8 cellular contexts compared by ENCODE assay signal in genomic region chr16:234468-235305, GRCh38. TPM values are rescaled to one million over a fixed set of nuclear protein-coding genes. Genes with fewer than 3 reads are reported as not detected.
A peak's percentile ranks its signal among the peaks of the same experiment; 100 is the strongest.
DNase-seq lines count a peak whose midpoint lies in the region; ATAC-seq and TF ChIP-seq lines count a peak whose summit lies in the region.

TSS of gene FAM234A (plus strand) at chr16:234821. CDS start at chr16:254414, 19,593 bp downstream.

- peak within 1 kb of the TSS; percentile 84 for H3K27ac ChIP-seq in Karpas-422 (ENCODE audit: low read length)
- peak within 1 kb of the TSS; percentile 96 to 100 (median 98) for H3K27ac ChIP-seq in Peyer's patch
- H3K27ac ChIP-seq in esophagus squamous epithelium, result peak within 1 kb of the TSS; percentile 95 to 100 (median 98)

- H3K9me2 ChIP-seq in Karpas-422 (replicated peaks; ENCODE audit: insufficient read depth, low read length), result no peaks in the 10 kb centered on the region

- H3K4me2 ChIP-seq in Karpas-422 (ENCODE audit: low read depth, low read length, poor library complexity, severe bottlenecking), result peak within 1 kb of the TSS; percentile 92

- peak; percentile 93 for DNase-seq in Daoy (ENCODE audit: low read depth)
- DNase-seq in Karpas-422, result peak; percentile 98
- peak; percentile 96 to 97 (median 96) for DNase-seq in Peyer's patch
- DNase-seq in activated T-cell treated with anti-CD3 and anti-CD28 coated beads, Interleukin-2, amount 50 U/mL, for 48 hours, result peak; percentile 95 to 96
- peak; percentile 31 for DNase-seq in esophagus squamous epithelium (lab: John Stamatoyannopoulos, UW)
- peak; percentile 92 for DNase-seq in myocyte (ENCODE audit: low read depth)
- DNase-seq in stimulated activated CD8-positive, alpha-beta memory T cell treated with anti-CD3 and anti-CD28 coated beads, Interleukin-7, amount 100 ng/mL, for 48 hours (ENCODE audit: extremely low read depth in 1 of 2, low read depth in 1 of 2), result peak; percentile 93

- peak within 1 kb of the TSS; percentile 87 for H2AFZ ChIP-seq in Karpas-422 (ENCODE audit: low read length)

- TF ChIP-seq CTCF in Peyer's patch (IDR thresholded peaks at IDR 0.05) (peak in 5 of 6 experiments; percentile 48 to 63 (median 52)), esophagus squamous epithelium (IDR thresholded peaks at IDR 0.05) (peak in 5 of 6 experiments; percentile 10 to 57 (median 38))

- 0 to 2% methylated on average over 24 to 44 of the region's 85 CpGs for WGBS in esophagus squamous epithelium, 2 donors

- TF ChIP-seq POLR2A in Peyer's patch (IDR thresholded peaks at IDR 0.05) (peak; percentile 96 to 97), esophagus squamous epithelium (IDR thresholded peaks at IDR 0.05) (peak in 3 of 4 donors; percentile 96 to 99 (median 99))

- peaks cover 23% of the 10 kb centered on the region for H3K79me2 ChIP-seq in Karpas-422 (ENCODE audit: low read length)

- intact Hi-C loops in esophagus squamous epithelium (cut with DNase I), result no loop called here

- H3K4me1 ChIP-seq in Karpas-422 (ENCODE audit: low read length) (peaks cover 11% of the 10 kb centered on the region), Peyer's patch (peaks cover 0 to 16% (median 3%) of the 10 kb centered on the region in 4 donors), esophagus squamous epithelium (peaks cover 0 to 24% (median 14%) of the 10 kb centered on the region in 3 donors)

- H3K9me3 ChIP-seq in Karpas-422 (ENCODE audit: low read length), result no peaks in the 10 kb centered on the region
- no peaks in the 10 kb centered on the region for H3K9me3 ChIP-seq in Peyer's patch
- no peaks in the 10 kb centered on the region for H3K9me3 ChIP-seq in esophagus squamous epithelium

- no peaks in the 10 kb centered on the region for H4K20me1 ChIP-seq in Karpas-422 (ENCODE audit: insufficient read depth, low read depth, low read length)

- H3K36me3 ChIP-seq in Karpas-422 (ENCODE audit: insufficient read depth, low read length) (no peaks in the 10 kb centered on the region), Peyer's patch (no peaks in the 10 kb centered on the region), esophagus squamous epithelium (peaks cover 0 to 8% (median 0%) of the 10 kb centered on the region in 3 donors)

- peak within 1 kb of the TSS; percentile 99 for H3K4me3 ChIP-seq in Karpas-422 (ENCODE audit: low read length)
- H3K4me3 ChIP-seq in Peyer's patch, result peak within 1 kb of the TSS; percentile 59 to 91 (median 77)
- H3K4me3 ChIP-seq in esophagus squamous epithelium, result peak within 1 kb of the TSS; percentile 61 to 94 (median 72)

- peak within 1 kb of the TSS; percentile 97 for H3K9ac ChIP-seq in Karpas-422 (ENCODE audit: low read length)

- ATAC-seq in GM21825 (IDR thresholded peaks at IDR 0.05; ENCODE audit: unreplicated experiment), result peak; percentile 80

- H3K27me3 ChIP-seq in Karpas-422 (ENCODE audit: low read length) (no peaks in the 10 kb centered on the region), Peyer's patch (no peaks in the 10 kb centered on the region), esophagus squamous epithelium (no peaks in the 10 kb centered on the region)

RNA-seq across cellular contexts. Expression of gene FAM234A, which starts in this region (rescaled TPM):
- 25.8 and 29.1 TPM in 2 replicates for total RNA-seq in Daoy (2014; rRNA removed; shearing (Covaris generic))
- 12.2 and 24.5 TPM in 2 replicates for total RNA-seq in Karpas-422 (2014; rRNA removed; shearing (Covaris generic); ENCODE audit: low replicate concordance)
- 100 to 1,000 TPM; 108 to 223 (median 166) TPM for total RNA-seq in Peyer's patch
- total RNA-seq in esophagus squamous epithelium, result 100 to 1,000 TPM in 1 of 4 donors, 10 to 100 TPM in 3; 16.5 to 147 (median 60.0) TPM
- total RNA-seq in myocyte, result 162 and 222 TPM in 2 replicates
- polyA plus RNA-seq in myocyte (2012), result 105 TPM

Comparison
In these comparisons a context has a peak if more than half of its experiments do, and no peak if none do; other contexts are left out.
1. Peak in every context shown above with its lines: DNase-seq, ATAC-seq, H3K4me3 ChIP-seq and H3K27ac ChIP-seq.
2. DNase-seq: peak in every context shown above with its lines; median percentile 98 in Karpas-422; 96 in Peyer's patch; 96 in activated T-cell treated with anti-CD3 and anti-CD28 coated beads, Interleukin-2, amount 50 U/mL, for 48 hours; 93 in Daoy; 93 in stimulated activated CD8-positive, alpha-beta memory T cell treated with anti-CD3 and anti-CD28 coated beads, Interleukin-7, amount 100 ng/mL, for 48 hours; 92 in myocyte; 31 in esophagus squamous epithelium.